In the genomic region with DNA sequence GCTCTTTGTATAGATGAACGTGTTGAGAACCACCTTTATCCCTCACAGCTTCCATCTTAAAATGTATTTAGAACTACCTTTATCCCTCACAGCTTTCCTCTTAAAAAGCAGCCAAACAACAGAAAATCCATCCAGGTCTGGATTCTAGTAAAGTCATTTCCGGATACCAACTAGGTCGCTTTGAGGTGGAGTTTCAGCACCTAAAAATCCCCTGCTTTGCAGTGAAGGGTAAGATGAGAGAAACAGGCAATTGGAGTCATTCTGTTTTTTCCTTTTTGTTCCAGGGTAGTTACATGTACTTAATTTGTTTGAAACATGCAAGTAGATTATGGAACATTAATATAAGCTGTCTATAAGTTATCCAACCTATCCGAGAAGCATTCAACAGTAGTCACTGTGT, we compare ENCODE assay signal across 17 cellular contexts.
DNase-seq lines count a peak whose midpoint lies in the region; ATAC-seq lines count a peak whose summit lies in the region.
"Had no signal": no experiment of that assay in that cellular context is flagged by ENCODE, and none has a peak within 500 bp of the region (broad histone marks: within the 10 kb centered on the region; RNA-seq: fewer than 3 reads in every experiment).

No MANE protein-coding gene starts in this region.

- H3K27ac Mint-ChIP-seq in immature natural killer cell: no peak overlapping the region
- H3K27ac Mint-ChIP-seq: B cell; CD4-positive, CD25-positive, alpha-beta regulatory T cell had no signal

- ATAC-seq in GM19025 (IDR thresholded peaks at IDR 0.05; ENCODE audit: low read depth, unreplicated experiment) (peak; percentile 51), HG02610 (IDR thresholded peaks at IDR 0.05; ENCODE audit: unreplicated experiment) (peak; percentile 58), HG03342 (IDR thresholded peaks at IDR 0.05; ENCODE audit: unreplicated experiment) (peak; percentile 59), HG03457 (IDR thresholded peaks at IDR 0.05; ENCODE audit: unreplicated experiment) (no peak)
- ATAC-seq: SK-N-SH treated with all-trans-retinoic acid at 6 μM for 48 hours had no signal

- no peak for DNase-seq in kidney tubule cell (ENCODE audit: low spot score)
- DNase-seq in A172 (ENCODE audit: low spot score): no peak
- DNase-seq in immature natural killer cell: no peak
- DNase-seq: CD4-positive, CD25-positive, alpha-beta regulatory T cell; DMS53; NCI-H1105 treated with DMSO at 0.1 percent for 48 hours; NCI-H1694 treated with DMSO at 0.1 percent for 48 hours; NCI-H526 treated with DMSO at 0.1 percent for 48 hours; OCI-M1; SHP77 treated with DMSO at 0.1 percent for 48 hours had no signal

- peaks cover 0 to 4% (median 0%) of the 10 kb centered on the region in 3 donors for H3K27me3 Mint-ChIP-seq in immature natural killer cell (ENCODE audit: low read depth in 3 of 3)
- H3K27me3 Mint-ChIP-seq: B cell; CD4-positive, CD25-positive, alpha-beta regulatory T cell; IgD-negative memory B cell had no signal

- H3K4me3 Mint-ChIP-seq in immature natural killer cell: no peak overlapping the region
- H3K4me3 Mint-ChIP-seq: B cell; CD4-positive, CD25-positive, alpha-beta regulatory T cell; IgD-negative memory B cell had no signal

- no peaks in the 10 kb centered on the region for H3K4me1 Mint-ChIP-seq in immature natural killer cell

- H3K9me3 Mint-ChIP-seq in immature natural killer cell: peaks cover 0 to 2% (median 0%) of the 10 kb centered on the region in 6 donors
- H3K9me3 Mint-ChIP-seq: IgD-negative memory B cell had no signal

- no peaks in the 10 kb centered on the region for H3K36me3 Mint-ChIP-seq in immature natural killer cell
- H3K36me3 Mint-ChIP-seq: CD4-positive, CD25-positive, alpha-beta regulatory T cell; IgD-negative memory B cell had no signal
